23 cellular contexts compared by ENCODE assay signal in the genomic region with DNA sequence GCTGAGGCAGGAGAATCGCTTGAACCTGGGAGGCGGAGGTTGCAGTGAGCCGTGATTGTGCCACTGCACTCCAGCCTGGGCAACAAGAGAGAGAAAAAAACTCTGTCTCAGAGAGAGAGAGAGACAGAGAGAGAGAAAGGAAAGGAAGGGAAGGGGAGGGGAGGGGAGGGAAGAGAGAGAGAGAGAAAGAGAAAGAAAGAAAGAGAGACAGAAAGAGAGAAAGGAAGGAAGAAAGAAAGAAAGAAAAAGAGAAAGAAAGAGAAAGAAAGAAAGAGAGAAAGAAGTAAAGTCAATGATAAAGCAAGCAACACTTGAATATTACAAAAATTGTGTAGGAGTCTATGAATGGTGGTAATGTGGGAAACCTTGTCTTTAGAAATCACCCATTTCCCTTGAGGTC.
DNase-seq lines count a peak whose midpoint lies in the region; ATAC-seq, FAIRE-seq and TF ChIP-seq lines count a peak whose summit lies in the region.
"Had no signal": no experiment of that assay in that cellular context is flagged by ENCODE, and none has a peak within 500 bp of the region (broad histone marks: within the 10 kb centered on the region; RNA-seq: fewer than 3 reads in every experiment).

No MANE protein-coding gene starts in this region.

- peaks cover 13% of the 10 kb centered on the region for H3K9me3 Mint-ChIP-seq in Caco-2 (ENCODE audit: unreplicated experiment)

- no peak for TF ChIP-seq CTCF in Caco-2 (IDR thresholded peaks at IDR 0.05; ENCODE audit: insufficient read depth in 1 of 2, low read depth in 1 of 2, low read length in 1 of 2, severe bottlenecking in 1 of 2, unreplicated experiment in 1 of 2)
- TF ChIP-seq CTCF in HEK293 (tag by site-specific recombination; IDR thresholded peaks at IDR 0.05), result no peak
- TF ChIP-seq CTCF in K562 (IDR thresholded peaks at IDR 0.05 in 2 of 3, conservative IDR thresholded peaks at IDR 0.05 in 1 of 3; ENCODE audit: insufficient read depth in 2 of 3, low read depth in 1 of 3, low read length in 3 of 3), result no peak
- TF ChIP-seq CTCF in SK-N-SH (IDR thresholded peaks at IDR 0.05), result no peak

- no peaks in the 10 kb centered on the region for H3K9me2 ChIP-seq in SK-N-SH

- intact Hi-C loops in Caco-2 (cut with micrococcal nuclease; ENCODE audit: unreplicated experiment) (no loop called here), K562 (cut with micrococcal nuclease) (no loop called here)

- TF ChIP-seq RAD21 in K562 (CRISPR knock-in tag; conservative IDR thresholded peaks at IDR 0.05 in 1 of 2, IDR thresholded peaks at IDR 0.05 in 1 of 2) (no peak), SK-N-SH (IDR thresholded peaks at IDR 0.05; ENCODE audit: low read length) (no peak)

- H3K4me1 ChIP-seq in Caco-2, result peaks cover 23% of the 10 kb centered on the region
- no peaks in the 10 kb centered on the region for H3K4me1 ChIP-seq in HEK293 (ENCODE audit: control insufficient read depth, insufficient read depth, low read length)
- peaks cover 0 to 2% of the 10 kb centered on the region in 2 experiments; a peak in 3 of 5 replicates for H3K4me1 ChIP-seq in K562 (replicated peaks in 1 of 2; ENCODE audit: control insufficient read depth in 2 of 2, insufficient read depth in 2 of 2, low read length in 2 of 2)
- H3K4me1 ChIP-seq in SK-N-SH (ENCODE audit: control insufficient read depth in 1 of 2, insufficient read depth in 2 of 2, low read depth in 1 of 2, low read length in 1 of 2), result no peaks in the 10 kb centered on the region
- H3K4me1 ChIP-seq: BE2C, BLaER1 had no signal

- H3K27me3 ChIP-seq in Caco-2 (replicated peaks; ENCODE audit: control insufficient read depth, insufficient read depth, low read length) (no peaks in the 10 kb centered on the region), K562 (ENCODE audit: control insufficient read depth in 2 of 2, insufficient read depth in 2 of 2, low read length in 2 of 2) (peaks cover 0 to 4% of the 10 kb centered on the region in 2 experiments; a peak in 1 of 5 replicates), SK-N-SH (ENCODE audit: insufficient read depth) (no peaks in the 10 kb centered on the region)
- H3K27me3 ChIP-seq: BE2C, BLaER1 had no signal

- no peaks in the 10 kb centered on the region for H3K9me1 ChIP-seq in K562 (ENCODE audit: control insufficient read depth, insufficient read depth, low read length)

- no peak overlapping the region for H3K4me3 Mint-ChIP-seq in Caco-2 (ENCODE audit: unreplicated experiment)
- H3K4me3 Mint-ChIP-seq: CD14-positive monocyte; CD4-positive, alpha-beta memory T cell; CD4-positive, CD25-positive, alpha-beta regulatory T cell; CD8-positive, alpha-beta memory T cell had no signal

- H3K4me1 Mint-ChIP-seq in Caco-2 (ENCODE audit: low read depth, unreplicated experiment), result peaks cover 42% of the 10 kb centered on the region
- H3K4me1 Mint-ChIP-seq: CD14-positive monocyte; CD4-positive, alpha-beta memory T cell; CD4-positive, CD25-positive, alpha-beta regulatory T cell; CD8-positive, alpha-beta memory T cell had no signal

- CTCF ChIA-PET in Caco-2 (lab: Charles Lee), result no interaction called here
- CTCF ChIA-PET in HEK293 (lab: Yijun Ruan, JAX), result interaction anchor here (1.6 kb wide), 1 partner anchor 9 kb away, joined by 5 read pairs; no protein-coding TSS in a partner anchor
- CTCF ChIA-PET in K562 (lab: Yijun Ruan, JAX; ENCODE audit: low intra/inter-chr PET ratio), result no interaction called here
- CTCF ChIA-PET in SK-N-SH (lab: Yijun Ruan, JAX), result no interaction called here

- in situ Hi-C loops in K562 (cut with MboI), result no loop called here

- no peak overlapping the region for H3K27ac ChIP-seq in HEK293 (ENCODE audit: extremely low read depth, low read depth, low read length)
- no peak overlapping the region for H3K27ac ChIP-seq in K562 (ENCODE audit: extremely low read depth, low read depth, low read length)
- H3K27ac ChIP-seq in SK-N-SH (ENCODE audit: low read depth in 2 of 2, low read length in 1 of 2), result no peak overlapping the region
- H3K27ac ChIP-seq: 22Rv1, A549, BLaER1 had no signal

- DNase-seq in Caco-2 (no peak), K562 (ENCODE audit: extremely low read depth in 1 of 4, low spot score in 3 of 4) (no peak), AG20443 (ENCODE audit: low spot score) (no peak), SK-N-SH (no peak)
- DNase-seq: BE2C; C1 segment of cervical spinal cord; Calu3; CD4-positive, alpha-beta memory T cell; CD4-positive, CD25-positive, alpha-beta regulatory T cell; CD8-positive, alpha-beta memory T cell; COR-L47; DMS79 treated with DMSO at 0.1 percent for 48 hours; GF-D8 had no signal

- H3K9ac ChIP-seq in K562 (ENCODE audit: insufficient read depth in 1 of 2, low read depth in 2 of 2, low read length in 2 of 2), result no peak overlapping the region
- H3K9ac ChIP-seq in SK-N-SH, result no peak overlapping the region
- H3K9ac ChIP-seq: BLaER1 had no signal

- TF ChIP-seq EP300 in K562 (IDR thresholded peaks at IDR 0.05; ENCODE audit: low read length) (no peak), SK-N-SH (IDR thresholded peaks at IDR 0.05; ENCODE audit: borderline replicate concordance in 1 of 2, low read depth in 1 of 2, low read length in 1 of 2) (no peak)

- no peak for FAIRE-seq in K562 (lab: Jason Lieb, UNC)
- FAIRE-seq: A549, D721Med, G401.6, GM12891, GM19239 had no signal

- H3K36me3 ChIP-seq in Caco-2 (ENCODE audit: control insufficient read depth, insufficient read depth, low read length) (no peaks in the 10 kb centered on the region), HEK293 (ENCODE audit: control insufficient read depth in 2 of 2, insufficient read depth in 1 of 2, low read length in 2 of 2) (no peaks in the 10 kb centered on the region), K562 (ENCODE audit: control insufficient read depth, insufficient read depth, low read length) (no peaks in the 10 kb centered on the region), SK-N-SH (replicated peaks in 1 of 2; ENCODE audit: control insufficient read depth in 1 of 2, insufficient read depth in 2 of 2, low read length in 1 of 2) (no peaks in the 10 kb centered on the region)
- H3K36me3 ChIP-seq: BE2C, BLaER1 had no signal

- H3F3A ChIP-seq in SK-N-SH (replicated peaks; ENCODE audit: insufficient read depth), result no peaks in the 10 kb centered on the region

- H3K36me3 Mint-ChIP-seq in Caco-2 (ENCODE audit: insufficient read depth, unreplicated experiment), result peaks cover 7% of the 10 kb centered on the region
- H3K36me3 Mint-ChIP-seq: CD14-positive monocyte; CD4-positive, alpha-beta memory T cell; CD4-positive, CD25-positive, alpha-beta regulatory T cell; CD8-positive, alpha-beta memory T cell had no signal

- no peak overlapping the region for H3K4me3 ChIP-seq in Caco-2 (ENCODE audit: low read depth, low read length)
- no peak overlapping the region for H3K4me3 ChIP-seq in HEK293 (ENCODE audit: low read depth, low read length)
- H3K4me3 ChIP-seq in K562, result no peak overlapping the region
- no peak overlapping the region for H3K4me3 ChIP-seq in SK-N-SH (ENCODE audit: low read depth in 2 of 2, low read length in 1 of 2)
- H3K4me3 ChIP-seq: A549, BLaER1 had no signal

- H2AFZ ChIP-seq in K562 (ENCODE audit: low read depth, low read length) (no peak overlapping the region), SK-N-SH (ENCODE audit: low read depth) (no peak overlapping the region)

- POLR2A ChIA-PET in Caco-2 (lab: Charles Lee) (no interaction called here), HEK293 (lab: Yijun Ruan, JAX) (no interaction called here), K562 (lab: Yijun Ruan, JAX) (no interaction called here), SK-N-SH (lab: Yijun Ruan, JAX) (no interaction called here)

- no peaks in the 10 kb centered on the region for H3K27me3 Mint-ChIP-seq in Caco-2 (ENCODE audit: insufficient read depth, unreplicated experiment)
- H3K27me3 Mint-ChIP-seq: CD4-positive, CD25-positive, alpha-beta regulatory T cell had no signal

- H3K9me3 ChIP-seq in Caco-2 (peaks cover 10% of the 10 kb centered on the region), HEK293 (ENCODE audit: control insufficient read depth, insufficient read depth, low read depth, low read length) (no peaks in the 10 kb centered on the region), K562 (replicated peaks; ENCODE audit: control insufficient read depth, insufficient read depth, low read depth, low read length) (no peaks in the 10 kb centered on the region), SK-N-SH (no peaks in the 10 kb centered on the region)

- no peaks in the 10 kb centered on the region for H3K79me2 ChIP-seq in K562 (ENCODE audit: control insufficient read depth, insufficient read depth, low read length)
- no peaks in the 10 kb centered on the region for H3K79me2 ChIP-seq in SK-N-SH (ENCODE audit: insufficient read depth)

- H3K4me2 ChIP-seq in K562 (ENCODE audit: insufficient read depth, low read length), result no peak overlapping the region
- H3K4me2 ChIP-seq in SK-N-SH, result no peak overlapping the region
- H3K4me2 ChIP-seq: A549, BLaER1 had no signal

- peak overlapping the region; percentile 16 for H3K27ac Mint-ChIP-seq in Caco-2 (ENCODE audit: unreplicated experiment)
- H3K27ac Mint-ChIP-seq: CD8-positive, alpha-beta memory T cell had no signal

- no peak for TF ChIP-seq POLR2A in K562 (conservative IDR thresholded peaks at IDR 0.05)

- H4K20me1 ChIP-seq in K562 (replicated peaks; ENCODE audit: control insufficient read depth, insufficient read depth, low read length), result no peaks in the 10 kb centered on the region
- H4K20me1 ChIP-seq in SK-N-SH (ENCODE audit: insufficient read depth), result no peaks in the 10 kb centered on the region
- H4K20me1 ChIP-seq: BLaER1 had no signal

- no CpG with 5 or more reads among the region's 3 CpGs for WGBS in K562 (ENCODE audit: insufficient coverage, low coverage, missing lambda C conversion rate)
- WGBS in SK-N-SH (ENCODE audit: low lambda C conversion rate), result 73% methylated on average over 3 of the region's 3 CpGs

- ATAC-seq in K562 (no peak), HG02642 (IDR thresholded peaks at IDR 0.05; ENCODE audit: poor library complexity, unreplicated experiment) (no peak)
- ATAC-seq: A549 had no signal

- BruUV-seq in Caco-2 (replicated peaks; lab: Mats Ljungman, UMichigan) (no TSS peak), K562 (replicated peaks; lab: Mats Ljungman, UMichigan) (no TSS peak)

TF ChIP-seq in SK-N-SH, 30 proteins besides CTCF, POLR2A, EP300 and RAD21:
- TF ChIP-seq YY1 (IDR thresholded peaks at IDR 0.05; ENCODE audit: low read depth) (no peak), TAF1 (IDR thresholded peaks at IDR 0.05; ENCODE audit: borderline replicate concordance, low read depth, low read length) (no peak), RFX5 (IDR thresholded peaks at IDR 0.05; ENCODE audit: low read length) (no peak)
